11 cellular contexts compared by ENCODE assay signal in genomic region chr2:98027535-98027934, GRCh38.
DNase-seq lines count a peak whose midpoint lies in the region; ATAC-seq and TF ChIP-seq lines count a peak whose summit lies in the region.
"Had no signal": no experiment of that assay in that cellular context is flagged by ENCODE, and none has a peak within 500 bp of the region (broad histone marks: within the 10 kb centered on the region; RNA-seq: fewer than 3 reads in every experiment).

No MANE protein-coding gene starts in this region.

- peak; percentile 47 for ATAC-seq in GM19328 (IDR thresholded peaks at IDR 0.05; ENCODE audit: unreplicated experiment)
- peak; percentile 56 for ATAC-seq in HG02943 (IDR thresholded peaks at IDR 0.05; ENCODE audit: low read depth, unreplicated experiment)

- DNase-seq in GOT3 (lab: John Stamatoyannopoulos, UW) (no peak), NCI-H2196 treated with DMSO at 0.1 percent for 48 hours (lab: John Stamatoyannopoulos, UW; ENCODE audit: unreplicated experiment) (no peak), MV-4-11 (lab: John Stamatoyannopoulos, UW) (no peak)
- no peak for DNase-seq in stimulated activated CD4-positive, alpha-beta T cell treated with anti-CD3 and anti-CD28 coated beads, Interleukin-4, amount 100 ng/mL, for 1 hour
- DNase-seq: H7, ovary had no signal

- no peaks in the 10 kb centered on the region for H3K9me2 ChIP-seq in OCI-LY1 (ENCODE audit: low read depth, low read length)

- peaks cover 29 to 38% (median 33%) of the 10 kb centered on the region in 10 experiments for H3K4me1 ChIP-seq in BLaER1 treated with 17β-estradiol and CSF1 and Interleukin-3, amounts not matched to agents 10 nM and 100 nM
- peaks cover 49% of the 10 kb centered on the region for H3K4me1 ChIP-seq in OCI-LY1 (ENCODE audit: insufficient read depth, low read length, severe bottlenecking)

- peaks cover 0 to 6% (median 0%) of the 10 kb centered on the region in 11 experiments; a peak in 3 of 22 replicates for H3K9me3 ChIP-seq in BLaER1 treated with 17β-estradiol and CSF1 and Interleukin-3, amounts not matched to agents 10 nM and 100 nM (replicated peaks in 1 of 11)
- no peaks in the 10 kb centered on the region for H3K9me3 ChIP-seq in OCI-LY1 (ENCODE audit: low read length)
- H3K9me3 ChIP-seq: ovary had no signal

- peak overlapping the region; percentile 72 to 90 (median 84) for H3K4me2 ChIP-seq in BLaER1 treated with 17β-estradiol and CSF1 and Interleukin-3, amounts not matched to agents 10 nM and 100 nM
- peak overlapping the region; percentile 91 for H3K4me2 ChIP-seq in OCI-LY1 (ENCODE audit: low read length)

- no peak overlapping the region for H2AFZ ChIP-seq in OCI-LY1 (ENCODE audit: low read length)

- peaks cover 0 to 38% (median 0%) of the 10 kb centered on the region in 11 experiments; a peak in 7 of 22 replicates for H4K20me1 ChIP-seq in BLaER1 treated with 17β-estradiol and CSF1 and Interleukin-3, amounts not matched to agents 10 nM and 100 nM
- no peaks in the 10 kb centered on the region for H4K20me1 ChIP-seq in OCI-LY1 (ENCODE audit: insufficient read depth, low read length)

- TF ChIP-seq CTCF in OCI-LY1 (IDR thresholded peaks at IDR 0.05; ENCODE audit: low read length): no peak

- H3F3A ChIP-seq in OCI-LY1 (ENCODE audit: insufficient read depth, low read length): no peaks in the 10 kb centered on the region

- H3K27ac ChIP-seq in BLaER1 treated with 17β-estradiol and CSF1 and Interleukin-3, amounts not matched to agents 10 nM and 100 nM: peak overlapping the region in 7 of 11 experiments; percentile 39 to 80 (median 71); a peak in 14 of 22 replicates
- peak overlapping the region; percentile 96 for H3K27ac ChIP-seq in OCI-LY1 (ENCODE audit: low read depth, low read length, poor library complexity, severe bottlenecking)
- H3K27ac ChIP-seq: ovary, VCaP had no signal

- no peaks in the 10 kb centered on the region for H3K79me2 ChIP-seq in OCI-LY1 (ENCODE audit: insufficient read depth, low read length)

- H3K36me3 ChIP-seq in BLaER1 treated with 17β-estradiol and CSF1 and Interleukin-3, amounts not matched to agents 10 nM and 100 nM: no peaks in the 10 kb centered on the region
- no peaks in the 10 kb centered on the region for H3K36me3 ChIP-seq in OCI-LY1 (ENCODE audit: insufficient read depth, low read length)
- H3K36me3 ChIP-seq: ovary had no signal

- H3K9ac ChIP-seq in BLaER1 treated with 17β-estradiol and CSF1 and Interleukin-3, amounts not matched to agents 10 nM and 100 nM: peak overlapping the region in 6 of 11 experiments; percentile 3 to 57 (median 32); a peak in 7 of 22 replicates
- peak overlapping the region; percentile 60 for H3K9ac ChIP-seq in OCI-LY1 (ENCODE audit: low read length)

- H3K4me3 ChIP-seq in BLaER1 treated with 17β-estradiol and CSF1 and Interleukin-3, amounts not matched to agents 10 nM and 100 nM: 0 out of 20 replicates have a peak overlapping the region, but pooled peaks of 1 of the 10 experiments have one; percentile 1
- H3K4me3 ChIP-seq in OCI-LY1 (ENCODE audit: low read depth, low read length, poor library complexity, severe bottlenecking): peak overlapping the region; percentile 53
- H3K4me3 ChIP-seq: ovary had no signal

- H3K27me3 ChIP-seq in BLaER1 treated with 17β-estradiol and CSF1 and Interleukin-3, amounts not matched to agents 10 nM and 100 nM: peaks cover 0 to 86% (median 0%) of the 10 kb centered on the region in 11 experiments; a peak in 7 of 22 replicates
- H3K27me3 ChIP-seq in OCI-LY1 (ENCODE audit: insufficient read depth, low read length): no peaks in the 10 kb centered on the region
- H3K27me3 ChIP-seq: ovary had no signal
